13 cellular contexts compared by ENCODE assay signal in the genomic region with DNA sequence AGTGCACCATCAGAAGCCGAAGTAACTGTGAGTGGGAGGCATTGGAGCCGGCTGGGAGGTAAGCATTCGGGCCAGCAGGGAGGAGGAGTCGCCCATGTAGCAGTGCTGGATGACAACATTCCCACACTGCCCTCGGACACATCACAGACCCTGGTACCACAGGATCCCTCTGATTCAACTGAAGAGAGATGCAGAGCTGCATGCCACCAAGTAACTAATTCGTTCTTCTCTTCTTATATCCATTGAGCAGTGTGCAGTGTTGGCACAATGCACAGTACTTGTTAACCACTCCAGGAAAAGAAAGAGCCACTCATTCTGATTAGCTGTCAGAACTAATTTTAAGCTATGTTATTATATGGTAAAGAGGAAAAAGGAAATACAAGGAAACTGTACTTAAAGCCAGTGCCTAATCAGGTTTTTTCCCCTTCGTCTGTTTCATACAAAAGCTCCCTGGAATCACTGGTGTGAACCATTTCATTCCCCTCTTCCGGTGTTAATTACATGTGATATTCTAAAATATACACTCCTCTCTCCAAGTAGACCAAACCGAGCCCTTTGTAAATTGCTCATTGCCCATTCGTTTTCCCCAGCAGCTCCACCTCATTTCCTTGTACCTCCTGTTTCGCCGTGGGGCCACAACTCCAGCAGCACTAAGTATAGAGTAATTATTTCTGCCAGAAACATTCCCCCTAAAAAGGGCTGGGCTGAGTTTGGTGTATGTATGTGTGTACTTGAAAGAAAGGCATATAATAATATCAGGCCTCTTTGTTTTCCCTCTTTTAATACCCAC. TPM values are rescaled to one million over a fixed set of nuclear protein-coding genes. Genes with fewer than 3 reads are reported as not detected.
DNase-seq lines count a peak whose midpoint lies in the region; ATAC-seq and TF ChIP-seq lines count a peak whose summit lies in the region.
"Had no signal": no experiment of that assay in that cellular context is flagged by ENCODE, and none has a peak within 500 bp of the region (broad histone marks: within the 10 kb centered on the region; RNA-seq: fewer than 3 reads in every experiment).

No MANE protein-coding gene starts in this region.

- no peak overlapping the region for H2BK5ac ChIP-seq in mesenchymal stem cell (ENCODE audit: low read depth, low read length, poor library complexity, severe bottlenecking)

- no peaks in the 10 kb centered on the region for H4K20me1 ChIP-seq in mammary epithelial cell (ENCODE audit: insufficient read depth, low read length)

- WGBS in mammary epithelial cell (ENCODE audit: low coverage, missing lambda C conversion rate) = 47% methylated on average over 12 of the region's 12 CpGs
- 89% methylated on average over 10 of the region's 12 CpGs for WGBS in mesenchymal stem cell

- H3K27me3 ChIP-seq in mammary epithelial cell (ENCODE audit: insufficient read depth, low read length) = no peaks in the 10 kb centered on the region
- no peaks in the 10 kb centered on the region for H3K27me3 ChIP-seq in mesenchymal stem cell (ENCODE audit: control insufficient read depth in 1 of 2, insufficient read depth in 1 of 2, low read length in 2 of 2)
- H3K27me3 ChIP-seq in tibial artery = no peaks in the 10 kb centered on the region

- H3K27ac ChIP-seq in mammary epithelial cell (ENCODE audit: insufficient read depth, low read depth, low read length) = no peak overlapping the region
- no peak overlapping the region for H3K27ac ChIP-seq in mesenchymal stem cell (ENCODE audit: low read length, poor library complexity, severe bottlenecking)
- H3K27ac ChIP-seq in tibial artery = peak overlapping the region; percentile 68 to 70

- no TSS peak for BruUV-seq in mammary epithelial cell (replicated peaks; lab: Mats Ljungman, UMichigan)

- H3K9ac ChIP-seq in mammary epithelial cell (ENCODE audit: insufficient read depth, low read length) (no peak overlapping the region), mesenchymal stem cell (ENCODE audit: low read length) (no peak overlapping the region)

- peak overlapping the region; percentile 27 for H3K27ac Mint-ChIP-seq in activated T-cell treated with anti-CD3 and anti-CD28 coated beads, Interleukin-2, amount 50 U/mL, for 24 hours
- H3K27ac Mint-ChIP-seq in activated CD8-positive, alpha-beta memory T cell treated with anti-CD3 and anti-CD28 coated beads, Interleukin-2, amount 10 ng/mL, durations not matched to agents 7 days and 5 days = no peak overlapping the region
- H3K27ac Mint-ChIP-seq: H9, memory B cell had no signal

- H3K9me3 ChIP-seq in mammary epithelial cell (replicated peaks; ENCODE audit: insufficient read depth, low read length) (no peaks in the 10 kb centered on the region), mesenchymal stem cell (ENCODE audit: control insufficient read depth, low read length) (no peaks in the 10 kb centered on the region), tibial artery (no peaks in the 10 kb centered on the region)

- peak overlapping the region in 1 of 2 experiments; percentile 28 for H3K4ac ChIP-seq in mesenchymal stem cell (ENCODE audit: low read depth in 1 of 2, low read length in 2 of 2)

- peaks cover 2% of the 10 kb centered on the region for H3K79me1 ChIP-seq in mesenchymal stem cell (replicated peaks; ENCODE audit: low read length, poor library complexity, severe bottlenecking)

- H2AFZ ChIP-seq in mammary epithelial cell (ENCODE audit: low read depth, low read length) (peak overlapping the region; percentile 89), mesenchymal stem cell (ENCODE audit: low read depth, low read length) (no peak overlapping the region)

- no peak overlapping the region for H2BK15ac ChIP-seq in mesenchymal stem cell (ENCODE audit: low read depth, poor library complexity, severe bottlenecking)

- H3K4me1 ChIP-seq in mammary epithelial cell (ENCODE audit: insufficient read depth, low read length) (peaks cover 54% of the 10 kb centered on the region), mesenchymal stem cell (ENCODE audit: control insufficient read depth, insufficient read depth, low read depth, low read length) (peaks cover 7% of the 10 kb centered on the region), tibial artery (peaks cover 0 to 25% (median 15%) of the 10 kb centered on the region in 4 donors)

- no peak for DNase-seq in activated T-cell treated with anti-CD3 and anti-CD28 coated beads, Interleukin-2, amount 50 U/mL, for 24 hours
- no peak for DNase-seq in activated T-cell treated with anti-CD3 and anti-CD28 coated beads, Interleukin-2, amount 50 U/mL, for 4 hours
- DNase-seq in mammary epithelial cell = no peak
- DNase-seq in mesenchymal stem cell = no peak
- no peak for DNase-seq in tibial artery
- no peak for DNase-seq in activated CD8-positive, alpha-beta memory T cell treated with anti-CD3 and anti-CD28 coated beads, Interleukin-2, amount 10 ng/mL, durations not matched to agents 7 days and 5 days
- DNase-seq: activated naive CD4-positive, alpha-beta T cell treated with anti-CD3 and anti-CD28 coated beads, Interleukin-2, amount 50 U/mL, for 16 hours; H9; NCI-H187 had no signal

- peaks cover 3% of the 10 kb centered on the region for H3K27me3 Mint-ChIP-seq in activated T-cell treated with anti-CD3 and anti-CD28 coated beads, Interleukin-2, amount 50 U/mL, for 24 hours
- H3K27me3 Mint-ChIP-seq in activated T-cell treated with anti-CD3 and anti-CD28 coated beads, Interleukin-2, amount 50 U/mL, for 4 hours (ENCODE audit: low read depth) = no peaks in the 10 kb centered on the region
- peaks cover 9% of the 10 kb centered on the region for H3K27me3 Mint-ChIP-seq in activated CD8-positive, alpha-beta memory T cell treated with anti-CD3 and anti-CD28 coated beads, Interleukin-2, amount 10 ng/mL, durations not matched to agents 7 days and 5 days

- no peak overlapping the region for H3K23ac ChIP-seq in mesenchymal stem cell (ENCODE audit: low read length in 2 of 2)

- H3K4me3 ChIP-seq in mammary epithelial cell (replicated peaks in 1 of 3; ENCODE audit: insufficient read depth in 1 of 3, low read depth in 2 of 3, low read length in 3 of 3) = no peak overlapping the region
- H3K4me3 ChIP-seq in mesenchymal stem cell (ENCODE audit: insufficient read depth in 1 of 2, low read depth in 1 of 2, low read length in 2 of 2) = no peak overlapping the region
- H3K4me3 ChIP-seq in tibial artery = no peak overlapping the region

- H3K18ac ChIP-seq in mesenchymal stem cell (ENCODE audit: low read depth in 1 of 2, low read length in 2 of 2) = peak overlapping the region in 1 of 2 experiments; percentile 77

- dilution Hi-C loops in mammary epithelial cell (cut with HindIII; ENCODE audit: low sequenced_read_pairs) = loop anchor here (5.0 kb wide), 2 partner anchors 36 to 44 kb away; no protein-coding TSS in a partner anchor

- no peak for ATAC-seq in activated T-cell treated with anti-CD3 and anti-CD28 coated beads, Interleukin-2, amount 50 U/mL, for 4 hours
- ATAC-seq in GM21576 (IDR thresholded peaks at IDR 0.05; ENCODE audit: unreplicated experiment) (no peak), HG02763 (IDR thresholded peaks at IDR 0.05; ENCODE audit: unreplicated experiment) (no peak)
- no peak for ATAC-seq in activated CD8-positive, alpha-beta memory T cell treated with anti-CD3 and anti-CD28 coated beads, Interleukin-2, amount 10 ng/mL, durations not matched to agents 7 days and 5 days

- no peaks in the 10 kb centered on the region for H3K36me3 ChIP-seq in mammary epithelial cell (ENCODE audit: insufficient read depth, low read length)
- H3K36me3 ChIP-seq in mesenchymal stem cell (ENCODE audit: control insufficient read depth in 1 of 2, insufficient read depth in 2 of 2, low read depth in 1 of 2, low read length in 2 of 2) = no peaks in the 10 kb centered on the region
- no peaks in the 10 kb centered on the region for H3K36me3 ChIP-seq in tibial artery

- H3K4me1 Mint-ChIP-seq in activated T-cell treated with anti-CD3 and anti-CD28 coated beads, Interleukin-2, amount 50 U/mL, for 24 hours (ENCODE audit: low read depth) = peaks cover 25% of the 10 kb centered on the region
- peaks cover 14% of the 10 kb centered on the region for H3K4me1 Mint-ChIP-seq in activated T-cell treated with anti-CD3 and anti-CD28 coated beads, Interleukin-2, amount 50 U/mL, for 4 hours (ENCODE audit: low read depth)
- no peaks in the 10 kb centered on the region for H3K4me1 Mint-ChIP-seq in activated CD8-positive, alpha-beta memory T cell treated with anti-CD3 and anti-CD28 coated beads, Interleukin-2, amount 10 ng/mL, durations not matched to agents 7 days and 5 days
- H3K4me1 Mint-ChIP-seq: memory B cell had no signal

- H3K79me2 ChIP-seq in mammary epithelial cell (ENCODE audit: insufficient read depth, low read length) = no peaks in the 10 kb centered on the region

- H3K4me2 ChIP-seq in mammary epithelial cell (ENCODE audit: insufficient read depth, low read depth, low read length) = no peak overlapping the region
- no peak overlapping the region for H3K4me2 ChIP-seq in mesenchymal stem cell (ENCODE audit: low read length, poor library complexity, severe bottlenecking)

- CTCF ChIA-PET in mammary epithelial cell (lab: Charles Lee; ENCODE audit: low non-redundant PET) = no interaction called here
- CTCF ChIA-PET in activated CD8-positive, alpha-beta memory T cell treated with anti-CD3 and anti-CD28 coated beads, Interleukin-2, amount 10 ng/mL, durations not matched to agents 7 days and 5 days (lab: Charles Lee) = no interaction called here

- H3K36me3 Mint-ChIP-seq in activated T-cell treated with anti-CD3 and anti-CD28 coated beads, Interleukin-2, amount 50 U/mL, for 24 hours (ENCODE audit: low read depth) = no peaks in the 10 kb centered on the region
- H3K36me3 Mint-ChIP-seq in activated T-cell treated with anti-CD3 and anti-CD28 coated beads, Interleukin-2, amount 50 U/mL, for 4 hours (ENCODE audit: insufficient read depth) = no peaks in the 10 kb centered on the region
- H3K36me3 Mint-ChIP-seq in activated CD8-positive, alpha-beta memory T cell treated with anti-CD3 and anti-CD28 coated beads, Interleukin-2, amount 10 ng/mL, durations not matched to agents 7 days and 5 days = no peaks in the 10 kb centered on the region
- H3K36me3 Mint-ChIP-seq: memory B cell had no signal

- H4K8ac ChIP-seq in mesenchymal stem cell (ENCODE audit: low read length) = peak overlapping the region; percentile 80

- peak overlapping the region; percentile 31 for H2AK5ac ChIP-seq in mesenchymal stem cell (ENCODE audit: low read length, severe bottlenecking)

- intact Hi-C loops in mammary epithelial cell (cut with micrococcal nuclease) (no loop called here), tibial artery (cut with DNase I; ENCODE audit: low total_unique reads) (loop anchor here (5.0 kb wide), 1 partner anchor 99 kb away; no protein-coding TSS in a partner anchor)

- H3K9me3 Mint-ChIP-seq in activated T-cell treated with anti-CD3 and anti-CD28 coated beads, Interleukin-2, amount 50 U/mL, for 24 hours = no peaks in the 10 kb centered on the region
- H3K9me3 Mint-ChIP-seq in activated T-cell treated with anti-CD3 and anti-CD28 coated beads, Interleukin-2, amount 50 U/mL, for 4 hours = no peaks in the 10 kb centered on the region
- no peaks in the 10 kb centered on the region for H3K9me3 Mint-ChIP-seq in activated CD8-positive, alpha-beta memory T cell treated with anti-CD3 and anti-CD28 coated beads, Interleukin-2, amount 10 ng/mL, durations not matched to agents 7 days and 5 days (ENCODE audit: low read depth)
- H3K9me3 Mint-ChIP-seq: H9, memory B cell had no signal

- in situ Hi-C loops in mammary epithelial cell (cut with MboI; ENCODE audit: low sequenced_read_pairs in 2 of 2) = no loop called here

- H4K91ac ChIP-seq in mesenchymal stem cell (ENCODE audit: low read length) = no peak overlapping the region

- H2BK12ac ChIP-seq in mesenchymal stem cell (ENCODE audit: low read length in 2 of 2) = no peak overlapping the region

- TF ChIP-seq CTCF in mammary epithelial cell (conservative IDR thresholded peaks at IDR 0.05 in 1 of 2, IDR thresholded peaks at IDR 0.05 in 1 of 2; ENCODE audit: extremely low read depth in 1 of 2, insufficient read depth in 1 of 2, low read depth in 1 of 2, low read length in 2 of 2) (no peak), tibial artery (IDR thresholded peaks at IDR 0.05) (no peak)

- H3K14ac ChIP-seq in mesenchymal stem cell (ENCODE audit: low read length in 2 of 2) = no peak overlapping the region

- no peak overlapping the region for H3K4me3 Mint-ChIP-seq in activated T-cell treated with anti-CD3 and anti-CD28 coated beads, Interleukin-2, amount 50 U/mL, for 24 hours
- no peak overlapping the region for H3K4me3 Mint-ChIP-seq in activated T-cell treated with anti-CD3 and anti-CD28 coated beads, Interleukin-2, amount 50 U/mL, for 4 hours
- no peak overlapping the region for H3K4me3 Mint-ChIP-seq in activated CD8-positive, alpha-beta memory T cell treated with anti-CD3 and anti-CD28 coated beads, Interleukin-2, amount 10 ng/mL, durations not matched to agents 7 days and 5 days
- H3K4me3 Mint-ChIP-seq: H9, memory B cell had no signal

- H2BK120ac ChIP-seq in mesenchymal stem cell (ENCODE audit: low read depth, low read length) = no peak overlapping the region

RNA-seq across cellular contexts. Expression of a gene that starts 32.4 kb away (rescaled TPM):
- 10 to 100 TPM; 11.6 to 16.6 (median 15.6) TPM for total RNA-seq in activated T-cell treated with anti-CD3 and anti-CD28 coated beads, Interleukin-2, amount 50 U/mL, for 4 hours
- total RNA-seq in mammary epithelial cell = 10 to 100 TPM; 46.6 to 74.0 TPM
- polyA plus RNA-seq in mammary epithelial cell = 53.6 TPM
- 54.0 TPM for polyA minus RNA-seq in mammary epithelial cell
- polyA plus RNA-seq in mesenchymal stem cell (2013, experiment 1 of 2) = 1.4 TPM
- 0.81 TPM for polyA plus RNA-seq in mesenchymal stem cell (2013, experiment 2 of 2)
- 1 to 10 TPM in 1 of 2 experiments, under 1 TPM in 1; 0.47 to 2.0 TPM for total RNA-seq in activated CD8-positive, alpha-beta memory T cell treated with anti-CD3 and anti-CD28 coated beads, Interleukin-2, amount 10 ng/mL, durations not matched to agents 7 days and 5 days
- total RNA-seq: H9, OCI-LY7 had no signal

Comparison
In these comparisons a context has a peak if more than half of its experiments do, and no peak if none do; other contexts are left out.
1. H3K27ac ChIP-seq: peak in tibial artery (2 of 2); none in mammary epithelial cell (single experiment) and mesenchymal stem cell (single experiment).
2. RNA of a gene that starts 32.4 kb away (total RNA-seq): 46.6 to 74.0 TPM in mammary epithelial cell and 11.6 to 16.6 TPM in activated T-cell treated with anti-CD3 and anti-CD28 coated beads, Interleukin-2, amount 50 U/mL, for 4 hours; 0.47 to 2.0 TPM in activated CD8-positive, alpha-beta memory T cell treated with anti-CD3 and anti-CD28 coated beads, Interleukin-2, amount 10 ng/mL, durations not matched to agents 7 days and 5 days; every median in the first group is over 4 times any median in the second.